In genomic region chr14:75540479-75540851, GRCh38 we compare ENCODE assay signal across 2 cellular contexts.
TF ChIP-seq lines count a peak whose summit lies in the region.

No MANE protein-coding gene starts in this region.

TF ChIP-seq in HepG2, 621 proteins besides CTCF, POLR2A, EP300 and RAD21:
- TF ChIP-seq POLR2AphosphoS5 (IDR thresholded peaks at IDR 0.05; ENCODE audit: low read depth, low read length): no peak
- TF ChIP-seq ZNF768 (CRISPR knock-in tag; IDR thresholded peaks at IDR 0.05): peak; percentile 16; the same call in 1 of the 2 replicates
- TF ChIP-seq ZFP82 (CRISPR knock-in tag; IDR thresholded peaks at IDR 0.05; ENCODE audit: borderline replicate concordance): 0 out of 2 replicates have a peak, but pooled peaks have one; percentile 24
- peak; percentile 13; the same call in 1 of the 2 replicates for TF ChIP-seq ZMYM3 (CRISPR knock-in tag; IDR thresholded peaks at IDR 0.05)
TF ChIP-seq in HepG2: peak in this region for 3.

TF ChIP-seq in K562, 482 proteins besides CTCF, POLR2A, EP300 and RAD21:
- TF ChIP-seq, protein P1, sequence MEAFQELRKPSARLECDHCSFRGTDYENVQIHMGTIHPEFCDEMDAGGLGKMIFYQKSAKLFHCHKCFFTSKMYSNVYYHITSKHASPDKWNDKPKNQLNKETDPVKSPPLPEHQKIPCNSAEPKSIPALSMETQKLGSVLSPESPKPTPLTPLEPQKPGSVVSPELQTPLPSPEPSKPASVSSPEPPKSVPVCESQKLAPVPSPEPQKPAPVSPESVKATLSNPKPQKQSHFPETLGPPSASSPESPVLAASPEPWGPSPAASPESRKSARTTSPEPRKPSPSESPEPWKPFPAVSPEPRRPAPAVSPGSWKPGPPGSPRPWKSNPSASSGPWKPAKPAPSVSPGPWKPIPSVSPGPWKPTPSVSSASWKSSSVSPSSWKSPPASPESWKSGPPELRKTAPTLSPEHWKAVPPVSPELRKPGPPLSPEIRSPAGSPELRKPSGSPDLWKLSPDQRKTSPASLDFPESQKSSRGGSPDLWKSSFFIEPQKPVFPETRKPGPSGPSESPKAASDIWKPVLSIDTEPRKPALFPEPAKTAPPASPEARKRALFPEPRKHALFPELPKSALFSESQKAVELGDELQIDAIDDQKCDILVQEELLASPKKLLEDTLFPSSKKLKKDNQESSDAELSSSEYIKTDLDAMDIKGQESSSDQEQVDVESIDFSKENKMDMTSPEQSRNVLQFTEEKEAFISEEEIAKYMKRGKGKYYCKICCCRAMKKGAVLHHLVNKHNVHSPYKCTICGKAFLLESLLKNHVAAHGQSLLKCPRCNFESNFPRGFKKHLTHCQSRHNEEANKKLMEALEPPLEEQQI (IDR thresholded peaks at IDR 0.05): no peak
- TF ChIP-seq ZNF561 (CRISPR knock-in tag; conservative IDR thresholded peaks at IDR 0.05) (no peak), SLC30A9 (CRISPR knock-in tag; IDR thresholded peaks at IDR 0.05) (no peak), SMAD2 (IDR thresholded peaks at IDR 0.05; ENCODE audit: low read depth, low read length) (no peak), ZFP36 (IDR thresholded peaks at IDR 0.05; ENCODE audit: low read depth, low read length, partially characterized antibody) (peak; percentile 55), ZNF143 (CRISPR knock-in tag; IDR thresholded peaks at IDR 0.05) (no peak), GTF2B (IDR thresholded peaks at IDR 0.05; ENCODE audit: extremely low read depth, insufficient read length) (no peak), MTA1 (IDR thresholded peaks at IDR 0.05; ENCODE audit: borderline replicate concordance) (no peak), POLR3A (IDR thresholded peaks at IDR 0.05; ENCODE audit: borderline replicate concordance, extremely low read depth, insufficient read depth, insufficient read length) (no peak), BCOR (IDR thresholded peaks at IDR 0.05) (0 out of 2 replicates have a peak, but pooled peaks have one; percentile 8), TEAD1 (CRISPR knock-in tag; IDR thresholded peaks at IDR 0.05) (no peak), COPS2 (conservative IDR thresholded peaks at IDR 0.05) (no peak), KDM1A (IDR thresholded peaks at IDR 0.05) (0 out of 4 replicates have a peak, but pooled peaks of 1 of the 2 experiments have one; percentile 23), CREB3 (tag; conservative IDR thresholded peaks at IDR 0.05; ENCODE audit: low read depth) (no peak), ZNF274 (IDR thresholded peaks at IDR 0.05; ENCODE audit: borderline replicate concordance, low read depth, low read length) (no peak), ZNF146 (CRISPR knock-in tag; IDR thresholded peaks at IDR 0.05; ENCODE audit: unreplicated experiment) (no peak), BRF1 (IDR thresholded peaks at IDR 0.05; ENCODE audit: borderline replicate concordance, extremely low read depth, insufficient read length) (no peak), ZMIZ1 (IDR thresholded peaks at IDR 0.05; ENCODE audit: low read depth in 2 of 2, low read length in 2 of 2) (no peak), ATF3 (IDR thresholded peaks at IDR 0.05) (no peak), ATF3 (CRISPR knock-in tag; conservative IDR thresholded peaks at IDR 0.05) (no peak), ZNF174 (CRISPR knock-in tag; IDR thresholded peaks at IDR 0.05) (no peak), RBM22 (IDR thresholded peaks at IDR 0.05; ENCODE audit: low read depth, low read length, poor library complexity, severe bottlenecking) (no peak), RBM25 (IDR thresholded peaks at IDR 0.05; ENCODE audit: low read depth, low read length, severe bottlenecking) (peak; percentile 68), BMI1 (IDR thresholded peaks at IDR 0.05; ENCODE audit: low read length) (no peak), HIVEP1 (CRISPR knock-in tag; IDR thresholded peaks at IDR 0.05) (no peak), LCOR (CRISPR knock-in tag; IDR thresholded peaks at IDR 0.05) (no peak), STAT5B (CRISPR knock-in tag; IDR thresholded peaks at IDR 0.05) (no peak), NR3C1 (CRISPR knock-in tag; IDR thresholded peaks at IDR 0.05) (no peak)
- TF ChIP-seq, protein P2, sequence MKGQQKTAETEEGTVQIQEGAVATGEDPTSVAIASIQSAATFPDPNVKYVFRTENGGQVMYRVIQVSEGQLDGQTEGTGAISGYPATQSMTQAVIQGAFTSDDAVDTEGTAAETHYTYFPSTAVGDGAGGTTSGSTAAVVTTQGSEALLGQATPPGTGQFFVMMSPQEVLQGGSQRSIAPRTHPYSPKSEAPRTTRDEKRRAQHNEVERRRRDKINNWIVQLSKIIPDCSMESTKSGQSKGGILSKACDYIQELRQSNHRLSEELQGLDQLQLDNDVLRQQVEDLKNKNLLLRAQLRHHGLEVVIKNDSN (CRISPR knock-in tag; IDR thresholded peaks at IDR 0.05): no peak
- TF ChIP-seq, protein P3, sequence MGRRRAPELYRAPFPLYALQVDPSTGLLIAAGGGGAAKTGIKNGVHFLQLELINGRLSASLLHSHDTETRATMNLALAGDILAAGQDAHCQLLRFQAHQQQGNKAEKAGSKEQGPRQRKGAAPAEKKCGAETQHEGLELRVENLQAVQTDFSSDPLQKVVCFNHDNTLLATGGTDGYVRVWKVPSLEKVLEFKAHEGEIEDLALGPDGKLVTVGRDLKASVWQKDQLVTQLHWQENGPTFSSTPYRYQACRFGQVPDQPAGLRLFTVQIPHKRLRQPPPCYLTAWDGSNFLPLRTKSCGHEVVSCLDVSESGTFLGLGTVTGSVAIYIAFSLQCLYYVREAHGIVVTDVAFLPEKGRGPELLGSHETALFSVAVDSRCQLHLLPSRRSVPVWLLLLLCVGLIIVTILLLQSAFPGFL (CRISPR knock-in tag; IDR thresholded peaks at IDR 0.05): no peak
